ENCODE assay signal across 24 cellular contexts in genomic region chr17:55332296-55333041, GRCh38.
DNase-seq lines count a peak whose midpoint lies in the region; ATAC-seq lines count a peak whose summit lies in the region.
"Had no signal": no experiment of that assay in that cellular context is flagged by ENCODE, and none has a peak within 500 bp of the region (broad histone marks: within the 10 kb centered on the region; RNA-seq: fewer than 3 reads in every experiment).

No MANE protein-coding gene starts in this region.

- peaks cover 18% of the 10 kb centered on the region for H3K4me1 Mint-ChIP-seq in activated naive CD8-positive, alpha-beta T cell treated with anti-CD3 and anti-CD28 coated beads, Interleukin-2, amount 10 ng/mL, durations not matched to agents 7 days and 5 days
- peaks cover 4% of the 10 kb centered on the region for H3K4me1 Mint-ChIP-seq in activated naive CD8-positive, alpha-beta T cell treated with anti-CD3 and anti-CD28 coated beads, Interleukin-2, amount 50 U/mL, for 24 hours
- H3K4me1 Mint-ChIP-seq in activated CD8-positive, alpha-beta T cell treated with anti-CD3 and anti-CD28 coated beads, Interleukin-2, amount 10 ng/mL, durations not matched to agents 7 days and 5 days (ENCODE audit: low read depth), result peaks cover 17% of the 10 kb centered on the region
- peaks cover 8% of the 10 kb centered on the region for H3K4me1 Mint-ChIP-seq in T-helper 2 cell treated with Interferon-gamma antibody and Interleukin-4, amounts not matched to agents 5 μg/mL and 100 μg/mL, for 36 hours (ENCODE audit: low read depth)
- H3K4me1 Mint-ChIP-seq: activated naive CD4-positive, alpha-beta T cell treated with anti-CD3 and anti-CD28 coated beads, Interleukin-2, amount 10 ng/mL, durations not matched to agents 7 days and 5 days; central memory CD8-positive, alpha-beta T cell had no signal

- H3K27ac Mint-ChIP-seq in activated naive CD8-positive, alpha-beta T cell treated with anti-CD3 and anti-CD28 coated beads, Interleukin-2, amount 10 ng/mL, durations not matched to agents 7 days and 5 days, result no peak overlapping the region
- no peak overlapping the region for H3K27ac Mint-ChIP-seq in activated naive CD8-positive, alpha-beta T cell treated with anti-CD3 and anti-CD28 coated beads, Interleukin-2, amount 50 U/mL, for 24 hours
- no peak overlapping the region for H3K27ac Mint-ChIP-seq in activated CD8-positive, alpha-beta T cell treated with anti-CD3 and anti-CD28 coated beads, Interleukin-2, amount 10 ng/mL, durations not matched to agents 7 days and 5 days
- H3K27ac Mint-ChIP-seq in T-helper 2 cell treated with Interferon-gamma antibody and Interleukin-4, amounts not matched to agents 5 μg/mL and 100 μg/mL, for 36 hours, result no peak overlapping the region
- H3K27ac Mint-ChIP-seq: activated naive CD4-positive, alpha-beta T cell treated with anti-CD3 and anti-CD28 coated beads, Interleukin-2, amount 10 ng/mL, durations not matched to agents 7 days and 5 days had no signal

- CTCF ChIA-PET in activated CD8-positive, alpha-beta T cell treated with anti-CD3 and anti-CD28 coated beads, Interleukin-2, amount 10 ng/mL, durations not matched to agents 7 days and 5 days (lab: Charles Lee), result no interaction called here

- peaks cover 5% of the 10 kb centered on the region for H3K9me3 Mint-ChIP-seq in activated naive CD8-positive, alpha-beta T cell treated with anti-CD3 and anti-CD28 coated beads, Interleukin-2, amount 10 ng/mL, durations not matched to agents 7 days and 5 days
- H3K9me3 Mint-ChIP-seq in activated naive CD8-positive, alpha-beta T cell treated with anti-CD3 and anti-CD28 coated beads, Interleukin-2, amount 50 U/mL, for 24 hours, result no peaks in the 10 kb centered on the region
- peaks cover 7% of the 10 kb centered on the region for H3K9me3 Mint-ChIP-seq in activated CD8-positive, alpha-beta T cell treated with anti-CD3 and anti-CD28 coated beads, Interleukin-2, amount 10 ng/mL, durations not matched to agents 7 days and 5 days (ENCODE audit: insufficient read depth)
- peaks cover 4% of the 10 kb centered on the region for H3K9me3 Mint-ChIP-seq in T-helper 2 cell treated with Interferon-gamma antibody and Interleukin-4, amounts not matched to agents 5 μg/mL and 100 μg/mL, for 36 hours
- H3K9me3 Mint-ChIP-seq: activated naive CD4-positive, alpha-beta T cell treated with anti-CD3 and anti-CD28 coated beads, Interleukin-2, amount 10 ng/mL, durations not matched to agents 7 days and 5 days; activated T-cell treated with anti-CD3 and anti-CD28 coated beads, Interleukin-2, amount 50 U/mL, for 4 hours; central memory CD8-positive, alpha-beta T cell had no signal

- H3K36me3 Mint-ChIP-seq in activated naive CD8-positive, alpha-beta T cell treated with anti-CD3 and anti-CD28 coated beads, Interleukin-2, amount 10 ng/mL, durations not matched to agents 7 days and 5 days, result peaks cover 2% of the 10 kb centered on the region
- H3K36me3 Mint-ChIP-seq in activated naive CD8-positive, alpha-beta T cell treated with anti-CD3 and anti-CD28 coated beads, Interleukin-2, amount 50 U/mL, for 24 hours (ENCODE audit: low read depth), result peaks cover 2% of the 10 kb centered on the region
- H3K36me3 Mint-ChIP-seq in activated CD8-positive, alpha-beta T cell treated with anti-CD3 and anti-CD28 coated beads, Interleukin-2, amount 10 ng/mL, durations not matched to agents 7 days and 5 days (ENCODE audit: low read depth), result no peaks in the 10 kb centered on the region
- peaks cover 2% of the 10 kb centered on the region for H3K36me3 Mint-ChIP-seq in T-helper 2 cell treated with Interferon-gamma antibody and Interleukin-4, amounts not matched to agents 5 μg/mL and 100 μg/mL, for 36 hours (ENCODE audit: low read depth)
- H3K36me3 Mint-ChIP-seq: activated naive CD4-positive, alpha-beta T cell treated with anti-CD3 and anti-CD28 coated beads, Interleukin-2, amount 10 ng/mL, durations not matched to agents 7 days and 5 days had no signal

- DNase-seq in activated naive CD8-positive, alpha-beta T cell treated with anti-CD3 and anti-CD28 coated beads, Interleukin-2, amount 10 ng/mL, durations not matched to agents 7 days and 5 days, result no peak
- DNase-seq in activated naive CD8-positive, alpha-beta T cell treated with anti-CD3 and anti-CD28 coated beads, Interleukin-2, amount 50 U/mL, for 24 hours, result no peak
- DNase-seq in NCI-H2196 (lab: John Stamatoyannopoulos, UW; ENCODE audit: unreplicated experiment) (peak; percentile 66), GM03348 (ENCODE audit: low spot score) (no peak), caudate nucleus (lab: John Stamatoyannopoulos, UW) (no peak)
- DNase-seq in activated CD8-positive, alpha-beta T cell treated with anti-CD3 and anti-CD28 coated beads, Interleukin-2, amount 10 ng/mL, durations not matched to agents 7 days and 5 days, result peak; percentile 19
- no peak for DNase-seq in stimulated activated CD4-positive, alpha-beta T cell treated with anti-CD3 and anti-CD28 coated beads, Interleukin-4, amount 100 ng/mL, for 24 hours
- no peak for DNase-seq in T-helper 2 cell treated with Interferon-gamma antibody and Interleukin-4, amounts not matched to agents 5 μg/mL and 100 μg/mL, for 36 hours (ENCODE audit: low spot score)
- DNase-seq: activated CD4-positive, CD25-positive, alpha-beta regulatory T cell treated with anti-CD3 and anti-CD28 coated beads, Interleukin-2, amount 50 U/mL, for 72 hours; activated CD8-positive, alpha-beta memory T cell treated with anti-CD3 and anti-CD28 coated beads for 24 hours; activated naive CD4-positive, alpha-beta T cell treated with anti-CD3 and anti-CD28 coated beads, Interleukin-2, amount 10 ng/mL, durations not matched to agents 7 days and 5 days; activated T-cell treated with anti-CD3 and anti-CD28 coated beads, Interleukin-2, amount 50 U/mL, for 4 hours; COR-L47; head of caudate nucleus; IMR-90; MG63; naive thymus-derived CD8-positive, alpha-beta T cell; NCI-H1694; NCI-H526 treated with DMSO at 0.1 percent for 48 hours; Right ventricle myocardium superior; SW 1271 had no signal

- ATAC-seq in activated naive CD8-positive, alpha-beta T cell treated with anti-CD3 and anti-CD28 coated beads, Interleukin-2, amount 10 ng/mL, durations not matched to agents 7 days and 5 days (ENCODE audit: low read depth), result peak; percentile 30
- no peak for ATAC-seq in activated naive CD8-positive, alpha-beta T cell treated with anti-CD3 and anti-CD28 coated beads, Interleukin-2, amount 50 U/mL, for 24 hours
- no peak for ATAC-seq in activated CD8-positive, alpha-beta T cell treated with anti-CD3 and anti-CD28 coated beads, Interleukin-2, amount 10 ng/mL, durations not matched to agents 7 days and 5 days
- ATAC-seq: activated T-cell treated with anti-CD3 and anti-CD28 coated beads, Interleukin-2, amount 50 U/mL, for 4 hours; naive thymus-derived CD8-positive, alpha-beta T cell; sciatic nerve had no signal

- H3K27me3 Mint-ChIP-seq in activated naive CD8-positive, alpha-beta T cell treated with anti-CD3 and anti-CD28 coated beads, Interleukin-2, amount 10 ng/mL, durations not matched to agents 7 days and 5 days, result peaks cover 11% of the 10 kb centered on the region
- peaks cover 9% of the 10 kb centered on the region for H3K27me3 Mint-ChIP-seq in activated naive CD8-positive, alpha-beta T cell treated with anti-CD3 and anti-CD28 coated beads, Interleukin-2, amount 50 U/mL, for 24 hours
- H3K27me3 Mint-ChIP-seq in activated CD8-positive, alpha-beta T cell treated with anti-CD3 and anti-CD28 coated beads, Interleukin-2, amount 10 ng/mL, durations not matched to agents 7 days and 5 days (ENCODE audit: low read depth), result peaks cover 7% of the 10 kb centered on the region
- peaks cover 28% of the 10 kb centered on the region for H3K27me3 Mint-ChIP-seq in T-helper 2 cell treated with Interferon-gamma antibody and Interleukin-4, amounts not matched to agents 5 μg/mL and 100 μg/mL, for 36 hours (ENCODE audit: low read depth)

- no peak overlapping the region for H3K27ac ChIP-seq in caudate nucleus (ENCODE audit: low read depth, low read length)
- H3K27ac ChIP-seq: parathyroid adenoma had no signal

- H3K4me3 Mint-ChIP-seq in activated naive CD8-positive, alpha-beta T cell treated with anti-CD3 and anti-CD28 coated beads, Interleukin-2, amount 10 ng/mL, durations not matched to agents 7 days and 5 days, result no peak overlapping the region
- no peak overlapping the region for H3K4me3 Mint-ChIP-seq in activated naive CD8-positive, alpha-beta T cell treated with anti-CD3 and anti-CD28 coated beads, Interleukin-2, amount 50 U/mL, for 24 hours
- no peak overlapping the region for H3K4me3 Mint-ChIP-seq in activated CD8-positive, alpha-beta T cell treated with anti-CD3 and anti-CD28 coated beads, Interleukin-2, amount 10 ng/mL, durations not matched to agents 7 days and 5 days
- H3K4me3 Mint-ChIP-seq in T-helper 2 cell treated with Interferon-gamma antibody and Interleukin-4, amounts not matched to agents 5 μg/mL and 100 μg/mL, for 36 hours, result no peak overlapping the region
- H3K4me3 Mint-ChIP-seq: activated naive CD4-positive, alpha-beta T cell treated with anti-CD3 and anti-CD28 coated beads, Interleukin-2, amount 10 ng/mL, durations not matched to agents 7 days and 5 days; activated T-cell treated with anti-CD3 and anti-CD28 coated beads, Interleukin-2, amount 50 U/mL, for 4 hours; central memory CD8-positive, alpha-beta T cell; naive thymus-derived CD8-positive, alpha-beta T cell had no signal

- POLR2A ChIA-PET in activated naive CD8-positive, alpha-beta T cell treated with anti-CD3 and anti-CD28 coated beads, Interleukin-2, amount 10 ng/mL, durations not matched to agents 7 days and 5 days (lab: Charles Lee), result no interaction called here
- POLR2A ChIA-PET in activated CD8-positive, alpha-beta T cell treated with anti-CD3 and anti-CD28 coated beads, Interleukin-2, amount 10 ng/mL, durations not matched to agents 7 days and 5 days (lab: Charles Lee), result no interaction called here

Comparison
In these comparisons a context has a peak if more than half of its experiments do, and no peak if none do; other contexts are left out.
1. DNase-seq: peak in NCI-H2196 (single experiment) and activated CD8-positive, alpha-beta T cell treated with anti-CD3 and anti-CD28 coated beads, Interleukin-2, amount 10 ng/mL, durations not matched to agents 7 days and 5 days (single experiment); none in activated naive CD8-positive, alpha-beta T cell treated with anti-CD3 and anti-CD28 coated beads, Interleukin-2, amount 10 ng/mL, durations not matched to agents 7 days and 5 days (single experiment), activated naive CD8-positive, alpha-beta T cell treated with anti-CD3 and anti-CD28 coated beads, Interleukin-2, amount 50 U/mL, for 24 hours (single experiment), GM03348 (single experiment), stimulated activated CD4-positive, alpha-beta T cell treated with anti-CD3 and anti-CD28 coated beads, Interleukin-4, amount 100 ng/mL, for 24 hours (single experiment), caudate nucleus (0 of 61) and T-helper 2 cell treated with Interferon-gamma antibody and Interleukin-4, amounts not matched to agents 5 μg/mL and 100 μg/mL, for 36 hours (single experiment).